Comparison of ENCODE assay signal across 1 cellular context in the genomic region with DNA sequence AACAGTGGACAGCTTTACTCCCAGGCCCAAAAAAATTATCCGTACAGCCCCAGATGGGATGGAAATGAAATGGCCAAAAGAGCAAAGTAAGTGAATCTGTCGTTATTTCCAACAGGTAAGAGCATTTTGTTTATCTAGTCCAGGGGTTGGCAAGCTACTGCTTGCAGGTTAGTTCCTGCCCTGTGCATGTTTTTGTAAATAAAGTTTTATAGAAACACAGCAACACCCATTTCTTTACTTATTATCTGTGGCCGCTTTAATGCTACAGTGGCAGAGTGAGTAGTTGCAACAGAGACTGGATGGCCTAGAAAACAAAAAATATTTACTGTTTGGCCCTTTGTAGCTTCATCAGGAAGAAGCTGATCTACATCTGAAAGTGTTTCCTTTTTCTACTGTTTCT.
TF ChIP-seq lines count a peak whose summit lies in the region.

No MANE protein-coding gene starts in this region.

TF ChIP-seq in GM23338, 12 proteins besides CTCF, POLR2A, EP300 and RAD21 (continued from another document):
- TF ChIP-seq, protein P1, sequence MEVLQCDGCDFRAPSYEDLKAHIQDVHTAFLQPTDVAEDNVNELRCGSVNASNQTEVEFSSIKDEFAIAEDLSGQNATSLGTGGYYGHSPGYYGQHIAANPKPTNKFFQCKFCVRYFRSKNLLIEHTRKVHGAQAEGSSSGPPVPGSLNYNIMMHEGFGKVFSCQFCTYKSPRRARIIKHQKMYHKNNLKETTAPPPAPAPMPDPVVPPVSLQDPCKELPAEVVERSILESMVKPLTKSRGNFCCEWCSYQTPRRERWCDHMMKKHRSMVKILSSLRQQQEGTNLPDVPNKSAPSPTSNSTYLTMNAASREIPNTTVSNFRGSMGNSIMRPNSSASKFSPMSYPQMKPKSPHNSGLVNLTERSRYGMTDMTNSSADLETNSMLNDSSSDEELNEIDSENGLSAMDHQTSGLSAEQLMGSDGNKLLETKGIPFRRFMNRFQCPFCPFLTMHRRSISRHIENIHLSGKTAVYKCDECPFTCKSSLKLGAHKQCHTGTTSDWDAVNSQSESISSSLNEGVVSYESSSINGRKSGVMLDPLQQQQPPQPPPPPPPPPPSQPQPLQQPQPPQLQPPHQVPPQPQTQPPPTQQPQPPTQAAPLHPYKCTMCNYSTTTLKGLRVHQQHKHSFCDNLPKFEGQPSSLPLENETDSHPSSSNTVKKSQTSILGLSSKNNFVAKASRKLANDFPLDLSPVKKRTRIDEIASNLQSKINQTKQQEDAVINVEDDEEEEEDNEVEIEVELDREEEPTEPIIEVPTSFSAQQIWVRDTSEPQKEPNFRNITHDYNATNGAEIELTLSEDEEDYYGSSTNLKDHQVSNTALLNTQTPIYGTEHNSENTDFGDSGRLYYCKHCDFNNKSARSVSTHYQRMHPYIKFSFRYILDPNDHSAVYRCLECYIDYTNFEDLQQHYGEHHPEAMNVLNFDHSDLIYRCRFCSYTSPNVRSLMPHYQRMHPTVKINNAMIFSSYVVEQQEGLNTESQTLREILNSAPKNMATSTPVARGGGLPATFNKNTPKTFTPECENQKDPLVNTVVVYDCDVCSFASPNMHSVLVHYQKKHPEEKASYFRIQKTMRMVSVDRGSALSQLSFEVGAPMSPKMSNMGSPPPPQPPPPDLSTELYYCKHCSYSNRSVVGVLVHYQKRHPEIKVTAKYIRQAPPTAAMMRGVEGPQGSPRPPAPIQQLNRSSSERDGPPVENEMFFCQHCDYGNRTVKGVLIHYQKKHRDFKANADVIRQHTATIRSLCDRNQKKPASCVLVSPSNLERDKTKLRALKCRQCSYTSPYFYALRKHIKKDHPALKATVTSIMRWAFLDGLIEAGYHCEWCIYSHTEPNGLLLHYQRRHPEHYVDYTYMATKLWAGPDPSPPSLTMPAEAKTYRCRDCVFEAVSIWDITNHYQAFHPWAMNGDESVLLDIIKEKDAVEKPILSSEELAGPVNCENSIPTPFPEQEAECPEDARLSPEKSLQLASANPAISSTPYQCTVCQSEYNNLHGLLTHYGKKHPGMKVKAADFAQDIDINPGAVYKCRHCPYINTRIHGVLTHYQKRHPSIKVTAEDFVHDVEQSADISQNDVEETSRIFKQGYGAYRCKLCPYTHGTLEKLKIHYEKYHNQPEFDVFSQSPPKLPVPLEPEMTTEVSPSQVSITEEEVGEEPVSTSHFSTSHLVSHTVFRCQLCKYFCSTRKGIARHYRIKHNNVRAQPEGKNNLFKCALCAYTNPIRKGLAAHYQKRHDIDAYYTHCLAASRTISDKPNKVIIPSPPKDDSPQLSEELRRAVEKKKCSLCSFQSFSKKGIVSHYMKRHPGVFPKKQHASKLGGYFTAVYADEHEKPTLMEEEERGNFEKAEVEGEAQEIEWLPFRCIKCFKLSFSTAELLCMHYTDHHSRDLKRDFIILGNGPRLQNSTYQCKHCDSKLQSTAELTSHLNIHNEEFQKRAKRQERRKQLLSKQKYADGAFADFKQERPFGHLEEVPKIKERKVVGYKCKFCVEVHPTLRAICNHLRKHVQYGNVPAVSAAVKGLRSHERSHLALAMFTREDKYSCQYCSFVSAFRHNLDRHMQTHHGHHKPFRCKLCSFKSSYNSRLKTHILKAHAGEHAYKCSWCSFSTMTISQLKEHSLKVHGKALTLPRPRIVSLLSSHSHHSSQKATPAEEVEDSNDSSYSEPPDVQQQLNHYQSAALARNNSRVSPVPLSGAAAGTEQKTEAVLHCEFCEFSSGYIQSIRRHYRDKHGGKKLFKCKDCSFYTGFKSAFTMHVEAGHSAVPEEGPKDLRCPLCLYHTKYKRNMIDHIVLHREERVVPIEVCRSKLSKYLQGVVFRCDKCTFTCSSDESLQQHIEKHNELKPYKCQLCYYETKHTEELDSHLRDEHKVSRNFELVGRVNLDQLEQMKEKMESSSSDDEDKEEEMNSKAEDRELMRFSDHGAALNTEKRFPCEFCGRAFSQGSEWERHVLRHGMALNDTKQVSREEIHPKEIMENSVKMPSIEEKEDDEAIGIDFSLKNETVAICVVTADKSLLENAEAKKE (CRISPR knock-in tag; IDR thresholded peaks at IDR 0.05), result no peak
- no peak for TF ChIP-seq EZH2phosphoT487 (IDR thresholded peaks at IDR 0.05; ENCODE audit: unreplicated experiment)
- TF ChIP-seq STAT1 (IDR thresholded peaks at IDR 0.05; ENCODE audit: unreplicated experiment), result no peak
